ENCODE assay signal across 25 cellular contexts in the genomic region with DNA sequence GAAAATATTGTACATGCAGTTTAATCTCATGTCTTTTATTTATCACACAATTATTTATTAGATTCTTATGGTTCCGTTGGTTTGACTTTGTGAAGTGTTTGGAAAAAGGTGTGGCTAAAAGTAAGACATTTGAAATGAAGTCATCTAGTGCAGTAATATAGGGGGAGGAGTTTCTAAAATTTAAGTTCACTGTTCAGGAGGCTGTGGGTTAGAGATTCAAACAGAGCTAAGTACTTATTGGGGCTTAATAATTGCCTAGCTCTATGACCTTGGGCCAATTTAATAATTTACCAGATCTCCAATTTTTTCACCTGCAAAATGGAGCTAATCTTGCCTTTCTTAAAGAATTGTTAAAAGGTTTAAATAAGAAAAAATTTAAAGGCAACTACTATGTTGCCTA.
"Had no signal": no experiment of that assay in that cellular context is flagged by ENCODE, and none has a peak within 500 bp of the region (broad histone marks: within the 10 kb centered on the region; RNA-seq: fewer than 3 reads in every experiment).

No MANE protein-coding gene starts in this region.

- FAIRE-seq: keratinocyte, urothelium cell line had no signal

- H3K36me3 ChIP-seq: left ventricle myocardium inferior, ovary, spleen, suprapubic skin, thoracic aorta, tibial artery, upper lobe of right lung had no signal

- ATAC-seq: left colon; mucosa of descending colon; naive thymus-derived CD4-positive, alpha-beta T cell; natural killer cell treated with Interleukin-12 subunit alpha and Interleukin-12 subunit beta and Interleukin-15 and Interleukin-18, amount 100 ng/mL, for 72 hours; right cardiac atrium; sciatic nerve; stimulated activated effector memory CD8-positive, alpha-beta T cell treated with anti-CD3 and anti-CD28 coated beads, Interleukin-12 subunit alpha, Interleukin-12 subunit beta, amount 100 ng/mL, for 72 hours; upper lobe of right lung had no signal

- H3K27me3 ChIP-seq: ovary, spleen, suprapubic skin, tibial artery, upper lobe of right lung had no signal

- DNase-seq: hippocampal formation; kidney glomerular epithelial cell; left colon; left ventricle myocardium inferior; midbrain; mucosa of descending colon; naive thymus-derived CD4-positive, alpha-beta T cell; ovary; retina; right cardiac atrium; spleen; stimulated activated CD4-positive, alpha-beta T cell treated with anti-CD3 and anti-CD28 coated beads, Interleukin-4, amount 100 ng/mL, for 24 hours; stimulated activated naive CD4-positive, alpha-beta T cell; tibial artery; trophoblast cell; upper lobe of right lung had no signal

- H3K4me3 ChIP-seq: left ventricle myocardium inferior, lung, mucosa of descending colon, ovary, skin epidermis, spleen, suprapubic skin, thoracic aorta, tibial artery, upper lobe of right lung had no signal

- H3K9me3 ChIP-seq: mucosa of descending colon, ovary, spleen, suprapubic skin, thoracic aorta, tibial artery, upper lobe of right lung had no signal

- H3K4me1 ChIP-seq: left ventricle myocardium inferior, spleen, tibial artery, upper lobe of right lung had no signal

- H3K27ac ChIP-seq: left ventricle myocardium inferior, ovary, skin epidermis, spleen, suprapubic skin, thoracic aorta, tibial artery, upper lobe of right lung had no signal
